In genomic region chr4:94235825-94236224, GRCh38 we compare ENCODE assay signal across 28 cellular contexts.
"Had no signal": no experiment of that assay in that cellular context is flagged by ENCODE, and none has a peak within 500 bp of the region (broad histone marks: within the 10 kb centered on the region; RNA-seq: fewer than 3 reads in every experiment).

No MANE protein-coding gene starts in this region.

- H3K4me1 ChIP-seq: body of pancreas had no signal

- ATAC-seq: activated CD4-positive, CD25-positive, alpha-beta regulatory T cell treated with anti-CD3 and anti-CD28 coated beads, Interleukin-2, amount 50 U/mL, for 24 hours; activated CD8-positive, alpha-beta T cell treated with anti-CD3 and anti-CD28 coated beads for 36 hours; activated naive CD4-positive, alpha-beta T cell treated with anti-CD3 and anti-CD28 coated beads, Interleukin-2, amount 50 U/mL, for 72 hours; body of pancreas; effector memory CD8-positive, alpha-beta T cell; gastroesophageal sphincter; T-helper 17 cell had no signal

- H3K27ac ChIP-seq: body of pancreas, esophagus muscularis mucosa, gastroesophageal sphincter, WERI-Rb-1 had no signal

- DNase-seq: activated B cell treated with CpG ODN at 0.5 μM for 24 hours; activated CD4-positive, alpha-beta T cell treated with anti-CD3 and anti-CD28 coated beads for 48 hours; activated CD4-positive, alpha-beta T cell treated with anti-CD3 and anti-CD28 coated beads, Interleukin-2, amount 50 U/mL, for 1 hour; activated CD4-positive, alpha-beta T cell treated with anti-CD3 and anti-CD28 coated beads, Interleukin-2, amount 50 U/mL, for 48 hours; activated CD8-positive, alpha-beta memory T cell treated with anti-CD3 and anti-CD28 coated beads for 24 hours; activated CD8-positive, alpha-beta T cell treated with anti-CD3 and anti-CD28 coated beads for 36 hours; activated effector memory CD4-positive, alpha-beta T cell treated with anti-CD3 and anti-CD28 coated beads, Interleukin-2, amount 50 U/mL, for 16 hours; activated naive CD4-positive, alpha-beta T cell treated with anti-CD3 and anti-CD28 coated beads for 36 hours; activated naive CD8-positive, alpha-beta T cell treated with anti-CD3 and anti-CD28 coated beads, Interleukin-2, amount 10 ng/mL, durations not matched to agents 7 days and 5 days; activated T-cell treated with anti-CD3 and anti-CD28 coated beads, Interleukin-2, amount 50 U/mL, for 48 hours; amygdala; aorta; body of pancreas; caudate nucleus; cortex of kidney; dermis blood vessel endothelial cell; effector CD4-positive, alpha-beta T cell; effector memory CD8-positive, alpha-beta T cell; erythroblast; foreskin melanocyte; T-helper 1 cell; T-helper 17 cell; T1000; WERI-Rb-1 had no signal

- H3K27me3 ChIP-seq: esophagus muscularis mucosa, gastroesophageal sphincter had no signal

- H3K4me3 ChIP-seq: body of pancreas, esophagus muscularis mucosa, gastroesophageal sphincter had no signal

- H3K9me3 ChIP-seq: body of pancreas, esophagus muscularis mucosa, gastroesophageal sphincter had no signal
